8 cellular contexts compared by ENCODE assay signal in the genomic region with DNA sequence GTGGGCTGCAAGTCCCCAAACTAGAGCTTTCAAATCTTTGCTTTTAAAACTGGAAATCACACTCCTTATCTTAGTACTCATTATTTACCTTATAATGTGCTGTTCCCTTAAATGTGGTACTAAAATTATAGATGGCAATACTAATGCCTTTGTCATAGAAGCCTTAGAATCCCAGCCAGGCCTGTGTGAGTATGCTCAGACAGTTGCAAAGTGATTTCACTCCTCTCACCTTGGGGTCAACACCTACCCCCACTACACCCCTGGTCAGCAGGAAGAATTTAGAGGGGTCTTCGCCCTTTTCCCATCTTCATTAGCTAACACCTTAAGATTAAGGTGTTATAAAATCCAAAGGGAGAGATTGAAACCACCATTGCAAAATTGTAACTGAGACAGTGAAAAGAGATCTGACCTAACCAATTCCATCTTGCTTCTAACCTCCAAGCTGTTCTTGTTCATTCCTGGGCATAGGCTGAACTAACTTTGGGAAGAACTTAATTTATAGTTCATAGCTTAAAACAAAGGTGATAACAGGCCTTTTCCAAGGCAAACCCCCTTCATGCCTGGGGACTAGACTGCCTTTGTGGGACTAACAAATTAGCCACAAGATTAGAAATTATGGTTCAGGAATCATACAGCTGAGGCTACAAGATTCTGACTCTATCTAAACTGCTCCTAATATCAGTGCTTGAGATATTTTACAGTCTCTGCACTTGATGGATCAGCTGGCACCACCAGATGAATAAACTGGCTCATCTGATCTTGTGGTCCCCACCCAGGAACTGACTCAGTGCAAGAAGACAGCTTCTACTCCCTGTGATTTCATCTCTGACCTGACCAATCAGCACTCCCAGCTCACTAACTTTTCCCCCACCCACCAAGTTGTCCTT. TPM values are rescaled to one million over a fixed set of nuclear protein-coding genes. Genes with fewer than 3 reads are reported as not detected.
DNase-seq lines count a peak whose midpoint lies in the region; ATAC-seq, FAIRE-seq and TF ChIP-seq lines count a peak whose summit lies in the region.

No MANE protein-coding gene starts in this region.

- ATAC-seq in GM19035 (IDR thresholded peaks at IDR 0.05; ENCODE audit: unreplicated experiment): no peak
- ATAC-seq in GM18907 (IDR thresholded peaks at IDR 0.05; ENCODE audit: unreplicated experiment): no peak

- H3K4me1 Mint-ChIP-seq in CD14-positive monocyte: peaks cover 12% of the 10 kb centered on the region

- peak overlapping the region in 1 of 2 donors; percentile 31 for H3K4me3 Mint-ChIP-seq in CD14-positive monocyte

- peaks cover 0 to 2% (median 0%) of the 10 kb centered on the region in 7 donors for H3K9me3 Mint-ChIP-seq in CD14-positive monocyte

- peak overlapping the region in 1 of 7 donors; percentile 3 for H3K27ac Mint-ChIP-seq in CD14-positive monocyte

- no peaks in the 10 kb centered on the region for H3K27me3 ChIP-seq in bronchial epithelial cell (ENCODE audit: control insufficient read depth, insufficient read depth, low read length)

- TF ChIP-seq CTCF in CD14-positive monocyte (IDR thresholded peaks at IDR 0.05) (no peak), bronchial epithelial cell (IDR thresholded peaks at IDR 0.05; ENCODE audit: insufficient read depth, low read length, severe bottlenecking) (no peak)

- H3K36me3 ChIP-seq in bronchial epithelial cell (ENCODE audit: control insufficient read depth, insufficient read depth, low read length): no peaks in the 10 kb centered on the region

- intact Hi-C loops in CD14-positive monocyte (cut with micrococcal nuclease): no loop called here

- H3K4me3 ChIP-seq in bronchial epithelial cell (ENCODE audit: low read depth, low read length): no peak overlapping the region

- H3K27me3 Mint-ChIP-seq in CD14-positive monocyte (ENCODE audit: low read depth in 3 of 3): peaks cover 1 to 2% (median 1%) of the 10 kb centered on the region in 3 donors

- no peak for FAIRE-seq in bronchial epithelial cell (lab: Jason Lieb, UNC)

- peak; percentile 54 for DNase-seq in CD14-positive monocyte (ENCODE audit: low spot score)
- peak in 3 of 5 experiments; percentile 6 to 56 (median 28) for DNase-seq in T-helper 2 cell
- DNase-seq in bronchial epithelial cell (ENCODE audit: low read depth): peak; percentile 92
- peak; percentile 78 for DNase-seq in renal cortical epithelial cell (ENCODE audit: low read depth)
- DNase-seq in globus pallidus (ENCODE audit: low spot score): no peak
- no peak for DNase-seq in substantia nigra (lab: John Stamatoyannopoulos, UW)

- H3K36me3 Mint-ChIP-seq in CD14-positive monocyte: peaks cover 0 to 3% of the 10 kb centered on the region in 2 donors

- no peak overlapping the region for H3K27ac ChIP-seq in substantia nigra (ENCODE audit: low read depth, low read length, poor library complexity, severe bottlenecking)

RNA-seq across cellular contexts. Expression of a gene that starts 10.4 kb away (rescaled TPM):
- 10 to 100 TPM; 12.8 to 14.0 TPM for polyA plus RNA-seq in CD14-positive monocyte
- total RNA-seq in bronchial epithelial cell (44.5 and 63.7 TPM in 2 replicates), renal cortical epithelial cell (27.2 and 49.8 TPM in 2 replicates)

RNA-seq across cellular contexts. Expression of a gene that starts 38.0 kb away (rescaled TPM):
- polyA plus RNA-seq in CD14-positive monocyte: under 1 TPM; 0.01 to 0.02 TPM
- total RNA-seq in bronchial epithelial cell: 0.26 TPM in 2 replicates
- total RNA-seq in renal cortical epithelial cell: under 0.01 and 1.3 TPM in 2 replicates

Comparison
In these comparisons a context has a peak if more than half of its experiments do, and no peak if none do; other contexts are left out.
1. DNase-seq: peak in CD14-positive monocyte (single experiment), T-helper 2 cell (3 of 5), bronchial epithelial cell (single experiment) and renal cortical epithelial cell (single experiment); none in globus pallidus (single experiment) and substantia nigra (0 of 49).